ENCODE assay signal across 8 cellular contexts in genomic region chr15:74598126-74598842, GRCh38. TPM values are rescaled to one million over a fixed set of nuclear protein-coding genes. Genes with fewer than 3 reads are reported as not detected.
DNase-seq lines count a peak whose midpoint lies in the region; ATAC-seq and TF ChIP-seq lines count a peak whose summit lies in the region.

No MANE protein-coding gene starts in this region.

- POLR2A ChIA-PET in activated CD8-positive, alpha-beta T cell treated with anti-CD3 and anti-CD28 coated beads for 36 hours (lab: Charles Lee) = interaction anchor here (0.7 to 4.4 kb wide), 9 partner anchors 10 to 303 kb away, joined by 3 to 33 read pairs (median 3); no protein-coding TSS in a partner anchor

- in situ Hi-C loops in ACHN (cut with HindIII; ENCODE audit: low pct_ligation_motif_present, low pct_unique_long_range_greater_than_20kb, low sequenced_read_pairs) = no loop called here

- DNase-seq in ACHN = peak; percentile 88
- peak; percentile 73 to 94 for DNase-seq in NCI-H526 (lab: John Stamatoyannopoulos, UW)
- peak; percentile 95 for DNase-seq in activated CD8-positive, alpha-beta T cell treated with anti-CD3 and anti-CD28 coated beads for 36 hours
- DNase-seq in ecto neural progenitor cell (ENCODE audit: low spot score) = peak; percentile 90
- DNase-seq in lower leg skin (ENCODE audit: low spot score in 2 of 2) = peak; percentile 94 to 99
- DNase-seq in stimulated activated CD4-positive, alpha-beta T cell treated with anti-CD3 and anti-CD28 coated beads, TNF-alpha, amount 100 ng/mL, for 1 hour (ENCODE audit: low read depth in 3 of 3, low spot score in 1 of 3) = peak; percentile 63 to 77 (median 64)

- WGBS in lower leg skin, 2 donors = 1 to 12% methylated on average over 24 to 26 of the region's 26 CpGs

- H3K4me1 Mint-ChIP-seq in activated CD8-positive, alpha-beta T cell treated with anti-CD3 and anti-CD28 coated beads for 36 hours (ENCODE audit: low read depth) = peaks cover 24% of the 10 kb centered on the region

- H3K4me3 ChIP-seq in lower leg skin (ENCODE audit: low read depth, poor library complexity, severe bottlenecking) = peak overlapping the region; percentile 31

- intact Hi-C loops in activated CD8-positive, alpha-beta T cell treated with anti-CD3 and anti-CD28 coated beads for 36 hours (cut with micrococcal nuclease) = no loop called here
- intact Hi-C loops in lower leg skin (cut with DNase I; ENCODE audit: low total_unique reads) = no loop called here

- no peaks in the 10 kb centered on the region for H3K27me3 Mint-ChIP-seq in activated CD8-positive, alpha-beta T cell treated with anti-CD3 and anti-CD28 coated beads for 36 hours

- peak; percentile 64 for ATAC-seq in GM18861 (IDR thresholded peaks at IDR 0.05; ENCODE audit: unreplicated experiment)
- ATAC-seq in HG03097 (IDR thresholded peaks at IDR 0.05; ENCODE audit: low FRiP score, unreplicated experiment) = peak; percentile 73
- peak; percentile 97 for ATAC-seq in activated CD8-positive, alpha-beta T cell treated with anti-CD3 and anti-CD28 coated beads for 36 hours

- peaks cover 19% of the 10 kb centered on the region for H3K36me3 Mint-ChIP-seq in activated CD8-positive, alpha-beta T cell treated with anti-CD3 and anti-CD28 coated beads for 36 hours (ENCODE audit: low read depth)

- TF ChIP-seq CTCF in activated CD8-positive, alpha-beta T cell treated with anti-CD3 and anti-CD28 coated beads for 36 hours (IDR thresholded peaks at IDR 0.05) = no peak
- TF ChIP-seq CTCF in lower leg skin (IDR thresholded peaks at IDR 0.05) = no peak

- peak overlapping the region; percentile 98 for H3K27ac Mint-ChIP-seq in activated CD8-positive, alpha-beta T cell treated with anti-CD3 and anti-CD28 coated beads for 36 hours

- H3K9me3 Mint-ChIP-seq in activated CD8-positive, alpha-beta T cell treated with anti-CD3 and anti-CD28 coated beads for 36 hours = no peaks in the 10 kb centered on the region

- CTCF ChIA-PET in activated CD8-positive, alpha-beta T cell treated with anti-CD3 and anti-CD28 coated beads for 36 hours (lab: Charles Lee) = interaction anchor here (0.7 to 2.4 kb wide), 8 partner anchors 10 to 184 kb away, joined by 3 to 11 read pairs (median 3); no protein-coding TSS in a partner anchor

- no peak for TF ChIP-seq POLR2A in lower leg skin (IDR thresholded peaks at IDR 0.05)

- H3K4me3 Mint-ChIP-seq in activated CD8-positive, alpha-beta T cell treated with anti-CD3 and anti-CD28 coated beads for 36 hours = peak overlapping the region; percentile 86

RNA-seq across cellular contexts. Expression of gene CLK3, which starts 17.4 kb away (rescaled TPM):
- total RNA-seq in activated CD8-positive, alpha-beta T cell treated with anti-CD3 and anti-CD28 coated beads for 36 hours = 100 to 1,000 TPM; 159 to 168 TPM
- total RNA-seq in lower leg skin = 100 to 1,000 TPM in 2 of 4 donors, 10 to 100 TPM in 2; 96.7 to 230 (median 117) TPM

RNA-seq across cellular contexts. Expression of gene ARID3B, which starts 57.3 kb away (rescaled TPM):
- 10 to 100 TPM; 35.2 to 36.2 TPM for total RNA-seq in activated CD8-positive, alpha-beta T cell treated with anti-CD3 and anti-CD28 coated beads for 36 hours
- 1 to 10 TPM; 4.9 to 6.3 (median 6.1) TPM for total RNA-seq in lower leg skin

Comparison
In these comparisons a context has a peak if more than half of its experiments do, and no peak if none do; other contexts are left out.
1. Peak in every context shown above with its lines: DNase-seq, ATAC-seq and H3K4me3 ChIP-seq.
2. RNA of gene ARID3B, which starts 57.3 kb away (total RNA-seq): 35.2 to 36.2 TPM in activated CD8-positive, alpha-beta T cell treated with anti-CD3 and anti-CD28 coated beads for 36 hours; 4.9 to 6.3 TPM in lower leg skin; every median in the first group is over 4 times any median in the second.